ENCODE assay signal across 9 cellular contexts in genomic region chr5:95843733-95844223, GRCh38. TPM values are rescaled to one million over a fixed set of nuclear protein-coding genes. Genes with fewer than 3 reads are reported as not detected.
A peak's percentile ranks its signal among the peaks of the same experiment; 100 is the strongest.
DNase-seq lines count a peak whose midpoint lies in the region; ATAC-seq and TF ChIP-seq lines count a peak whose summit lies in the region.
"Had no signal": no experiment of that assay in that cellular context is flagged by ENCODE, and none has a peak within 500 bp of the region (broad histone marks: within the 10 kb centered on the region; RNA-seq: fewer than 3 reads in every experiment).

No MANE protein-coding gene starts in this region.

- CTCF ChIA-PET in Calu3 (lab: Charles Lee), result interaction anchor here (0.6 to 3.3 kb wide), 4 partner anchors 63 to 199 kb away, joined by 5 to 28 read pairs (median 6); partner anchors contain the start of gene RFESD

- H3K4me1 Mint-ChIP-seq in Calu3 (ENCODE audit: low read depth, unreplicated experiment), result peaks cover 35% of the 10 kb centered on the region

- TF ChIP-seq POLR2A in esophagus squamous epithelium (IDR thresholded peaks at IDR 0.05) (no peak), uterus (IDR thresholded peaks at IDR 0.05) (no peak)

- H3K9me3 Mint-ChIP-seq in Calu3 (ENCODE audit: low read depth, unreplicated experiment), result no peaks in the 10 kb centered on the region

- H3K4me3 ChIP-seq in LNCaP clone FGC (ENCODE audit: low read depth, low read length) (no peak overlapping the region), esophagus squamous epithelium (no peak overlapping the region), uterus (no peak overlapping the region)
- H3K4me3 ChIP-seq: testis had no signal

- no peaks in the 10 kb centered on the region for H3K27me3 Mint-ChIP-seq in Calu3 (ENCODE audit: unreplicated experiment)

- H3K4me3 Mint-ChIP-seq in Calu3 (ENCODE audit: low read depth, unreplicated experiment), result peak overlapping the region; percentile 13

- 35 to 51% methylated on average over 3 of the region's 3 CpGs for WGBS in esophagus squamous epithelium, 2 donors

- no peaks in the 10 kb centered on the region for H3K36me3 ChIP-seq in esophagus squamous epithelium
- H3K36me3 ChIP-seq in uterus, result no peaks in the 10 kb centered on the region

- no TSS peak for BruUV-seq in Calu3 (replicated peaks; lab: Mats Ljungman, UMichigan)

- H3K9me3 ChIP-seq in esophagus squamous epithelium (no peaks in the 10 kb centered on the region), uterus (no peaks in the 10 kb centered on the region)
- H3K9me3 ChIP-seq: testis had no signal

- H3K36me3 Mint-ChIP-seq in Calu3 (ENCODE audit: insufficient read depth, unreplicated experiment), result peaks cover 5% of the 10 kb centered on the region

- H3K27ac ChIP-seq in esophagus squamous epithelium (peak overlapping the region in 3 of 4 donors; percentile 31 to 64 (median 42)), uterus (no peak overlapping the region)
- H3K27ac ChIP-seq: testis had no signal

- peak overlapping the region; percentile 85 for H3K27ac Mint-ChIP-seq in Calu3 (ENCODE audit: unreplicated experiment)

- no peaks in the 10 kb centered on the region for H3K27me3 ChIP-seq in esophagus squamous epithelium
- no peaks in the 10 kb centered on the region for H3K27me3 ChIP-seq in uterus
- H3K27me3 ChIP-seq: testis had no signal

- ATAC-seq in GM21360 (IDR thresholded peaks at IDR 0.05; ENCODE audit: unreplicated experiment), result no peak

- TF ChIP-seq CTCF in Calu3 (IDR thresholded peaks at IDR 0.05; ENCODE audit: unreplicated experiment), result no peak
- TF ChIP-seq CTCF in LNCaP clone FGC (IDR thresholded peaks at IDR 0.05; ENCODE audit: control insufficient read depth, extremely low read depth, insufficient read depth), result no peak
- no peak for TF ChIP-seq CTCF in esophagus squamous epithelium (IDR thresholded peaks at IDR 0.05)
- no peak for TF ChIP-seq CTCF in uterus (IDR thresholded peaks at IDR 0.05)

- DNase-seq in Calu3, result no peak
- peak; percentile 88 for DNase-seq in LNCaP clone FGC (ENCODE audit: low read depth)
- no peak for DNase-seq in esophagus squamous epithelium (lab: John Stamatoyannopoulos, UW)
- peak; percentile 67 for DNase-seq in renal cortical epithelial cell (ENCODE audit: low read depth)
- DNase-seq in A172 (ENCODE audit: low spot score), result no peak
- no peak for DNase-seq in uterus
- DNase-seq: NCI-H1105 treated with DMSO at 0.1 percent for 48 hours had no signal

- intact Hi-C loops in Calu3 (cut with micrococcal nuclease; ENCODE audit: unreplicated experiment) (loop anchor here (1.0 kb wide), 1 partner anchor 62 kb away; no protein-coding TSS in a partner anchor), esophagus squamous epithelium (cut with DNase I) (no loop called here), uterus (cut with DNase I; ENCODE audit: low total_unique reads) (loop anchor here (10.0 kb wide), 1 partner anchor 199 kb away; the partner anchor contains the start of gene RFESD)

- peaks cover 0 to 48% (median 18%) of the 10 kb centered on the region in 3 donors for H3K4me1 ChIP-seq in esophagus squamous epithelium
- H3K4me1 ChIP-seq in uterus, result no peaks in the 10 kb centered on the region
- H3K4me1 ChIP-seq: testis had no signal

RNA-seq across cellular contexts. Expression of gene GLRX, which starts 21.3 kb away (rescaled TPM):
- total RNA-seq in Calu3 (2022) (27.9 and 33.7 TPM in 2 replicates), esophagus squamous epithelium (10 to 100 TPM in 3 of 4 donors, 1 to 10 TPM in 1; 5.3 to 37.8 (median 14.2) TPM), renal cortical epithelial cell (43.6 and 74.3 TPM in 2 replicates), uterus (10 to 100 TPM; 13.0 to 98.8 (median 15.5) TPM)
- 54.3 and 63.6 TPM in 2 replicates for total RNA-seq in A172 (2014; rRNA removed; shearing (Covaris generic))

Comparison
In these comparisons a context has a peak if more than half of its experiments do, and no peak if none do; other contexts are left out.
1. DNase-seq: peak in LNCaP clone FGC (single experiment) and renal cortical epithelial cell (single experiment); none in Calu3 (single experiment), esophagus squamous epithelium (single experiment), A172 (single experiment) and uterus (0 of 2).
2. H3K27ac ChIP-seq: peak in esophagus squamous epithelium (3 of 4); none in uterus (0 of 2).